ENCODE assay signal across 13 cellular contexts in genomic region chr20:5072756-5073153, GRCh38. TPM values are rescaled to one million over a fixed set of nuclear protein-coding genes. Genes with fewer than 3 reads are reported as not detected.
DNase-seq lines count a peak whose midpoint lies in the region; ATAC-seq, FAIRE-seq and TF ChIP-seq lines count a peak whose summit lies in the region.
"Had no signal": no experiment of that assay in that cellular context is flagged by ENCODE, and none has a peak within 500 bp of the region (broad histone marks: within the 10 kb centered on the region; RNA-seq: fewer than 3 reads in every experiment).

No MANE protein-coding gene starts in this region.

- TF ChIP-seq POLR2A in A549 (IDR thresholded peaks at IDR 0.05; ENCODE audit: low read length) (no peak), esophagus muscularis mucosa (IDR thresholded peaks at IDR 0.05; ENCODE audit: low read depth) (no peak)

- H3K79me2 ChIP-seq in OCI-LY1 (ENCODE audit: insufficient read depth, low read length) (no peaks in the 10 kb centered on the region), osteoblast (ENCODE audit: insufficient read depth, low read length) (no peaks in the 10 kb centered on the region)
- H3K79me2 ChIP-seq: parathyroid adenoma had no signal

- no peak overlapping the region for H2AFZ ChIP-seq in OCI-LY1 (ENCODE audit: low read length)
- H2AFZ ChIP-seq in osteoblast (ENCODE audit: low read length): peak overlapping the region; percentile 61
- H2AFZ ChIP-seq: parathyroid adenoma had no signal

- TF ChIP-seq CTCF in A549 (IDR thresholded peaks at IDR 0.05) (no peak), OCI-LY1 (IDR thresholded peaks at IDR 0.05; ENCODE audit: low read length) (no peak), esophagus muscularis mucosa (IDR thresholded peaks at IDR 0.05) (no peak), osteoblast (IDR thresholded peaks at IDR 0.05; ENCODE audit: extremely low read depth, low read depth, low read length) (no peak)

- H3K27me3 ChIP-seq in OCI-LY1 (ENCODE audit: insufficient read depth, low read length) (no peaks in the 10 kb centered on the region), esophagus muscularis mucosa (no peaks in the 10 kb centered on the region), osteoblast (ENCODE audit: insufficient read depth, low read length) (no peaks in the 10 kb centered on the region)

- TF ChIP-seq EP300 in A549 (IDR thresholded peaks at IDR 0.05) (no peak), esophagus muscularis mucosa (IDR thresholded peaks at IDR 0.05) (no peak)

- H3K4me3 ChIP-seq in A549 (no peak overlapping the region), OCI-LY1 (ENCODE audit: low read depth, low read length, poor library complexity, severe bottlenecking) (no peak overlapping the region), esophagus muscularis mucosa (no peak overlapping the region), osteoblast (ENCODE audit: insufficient read depth, low read length) (no peak overlapping the region)

- FAIRE-seq in A549 (lab: Jason Lieb, UNC): peak; percentile 18

- intact Hi-C loops in esophagus muscularis mucosa (cut with DNase I): no loop called here

- H3K27ac ChIP-seq in A549 (peak overlapping the region; percentile 87), OCI-LY1 (ENCODE audit: low read depth, low read length, poor library complexity, severe bottlenecking) (peak overlapping the region; percentile 77), esophagus muscularis mucosa (replicated peaks in 1 of 4) (peak overlapping the region; percentile 32 to 53 (median 37)), osteoblast (ENCODE audit: low read depth, low read length) (peak overlapping the region; percentile 21)

- no peaks in the 10 kb centered on the region for H3K9me2 ChIP-seq in OCI-LY1 (ENCODE audit: low read depth, low read length)

- H3K36me3 ChIP-seq in OCI-LY1 (ENCODE audit: insufficient read depth, low read length): no peaks in the 10 kb centered on the region
- no peaks in the 10 kb centered on the region for H3K36me3 ChIP-seq in esophagus muscularis mucosa
- no peaks in the 10 kb centered on the region for H3K36me3 ChIP-seq in osteoblast (ENCODE audit: insufficient read depth, low read length)

- WGBS in A549 (ENCODE audit: missing lambda C conversion rate): 90% methylated on average over 4 of the region's 4 CpGs
- WGBS in esophagus muscularis mucosa: 92% methylated on average over 4 of the region's 4 CpGs

- H3K9me3 ChIP-seq in A549 (no peaks in the 10 kb centered on the region), OCI-LY1 (ENCODE audit: low read length) (no peaks in the 10 kb centered on the region), esophagus muscularis mucosa (no peaks in the 10 kb centered on the region), osteoblast (ENCODE audit: low read depth, low read length) (no peaks in the 10 kb centered on the region)

- CTCF ChIA-PET in A549 (lab: Yijun Ruan, JAX): interaction anchor here (0.6 to 4.0 kb wide), 7 partner anchors 10 to 305 kb away, joined by 3 to 21 read pairs (median 4); no protein-coding TSS in a partner anchor

- H3K4me1 ChIP-seq in A549 (peaks cover 38% of the 10 kb centered on the region), OCI-LY1 (ENCODE audit: insufficient read depth, low read length, severe bottlenecking) (peaks cover 35% of the 10 kb centered on the region), esophagus muscularis mucosa (peaks cover 14 to 16% (median 14%) of the 10 kb centered on the region in 4 donors), osteoblast (ENCODE audit: insufficient read depth, low read length) (peaks cover 11% of the 10 kb centered on the region)
- H3K4me1 ChIP-seq: parathyroid adenoma had no signal

- peak overlapping the region; percentile 64 for H3K4me2 ChIP-seq in A549
- no peak overlapping the region for H3K4me2 ChIP-seq in OCI-LY1 (ENCODE audit: low read length)
- H3K4me2 ChIP-seq in osteoblast (ENCODE audit: insufficient read depth, low read length): peak overlapping the region; percentile 27

- H3F3A ChIP-seq in OCI-LY1 (ENCODE audit: insufficient read depth, low read length): no peaks in the 10 kb centered on the region

- H4K20me1 ChIP-seq in OCI-LY1 (ENCODE audit: insufficient read depth, low read length) (no peaks in the 10 kb centered on the region), osteoblast (ENCODE audit: insufficient read depth, low read length) (no peaks in the 10 kb centered on the region)

- in situ Hi-C loops in G401 (cut with HindIII; ENCODE audit: low sequenced_read_pairs): no loop called here
- in situ Hi-C loops in KBM-7 (cut with MboI; ENCODE audit: low pct_unique_long_range_greater_than_20kb, low sequenced_read_pairs): no loop called here

- ATAC-seq in A549: peak; percentile 42 to 46; a peak in 5 of 6 replicates
- ATAC-seq: activated CD4-positive, CD25-positive, alpha-beta regulatory T cell treated with anti-CD3 and anti-CD28 coated beads, Interleukin-2, amount 50 U/mL, for 24 hours had no signal

- no peak overlapping the region for H3K9ac ChIP-seq in OCI-LY1 (ENCODE audit: low read length)
- H3K9ac ChIP-seq: parathyroid adenoma had no signal

- DNase-seq in A549 (ENCODE audit: low read depth in 1 of 2, low spot score in 1 of 2) (no peak), esophagus muscularis mucosa (ENCODE audit: extremely low spot score) (no peak), osteoblast (ENCODE audit: insufficient read length, low spot score, missing footprints) (peak; percentile 83), NCI-H446 treated with DMSO at 0.1 percent for 48 hours (lab: John Stamatoyannopoulos, UW) (no peak), activated gamma-delta T cell treated with Interleukin-2 at 50 U/mL for 16 hours (no peak), G401 (ENCODE audit: low spot score) (no peak), KBM-7 (no peak)
- DNase-seq: MM.1S; NCI-H2227 treated with DMSO at 0.1 percent for 48 hours; stimulated activated CD4-positive, alpha-beta T cell treated with anti-CD3 and anti-CD28 coated beads, Interleukin-1b, Interleukin-23, amount 100 ng/mL, for 48 hours had no signal

- no peak for TF ChIP-seq RAD21 in A549 (conservative IDR thresholded peaks at IDR 0.05 in 1 of 2, IDR thresholded peaks at IDR 0.05 in 1 of 2)

- POLR2A ChIA-PET in A549 (lab: Yijun Ruan, JAX): interaction anchor here (0.7 to 1.5 kb wide), 9 partner anchors 9 to 311 kb away, joined by 3 to 9 read pairs (median 4); partner anchors contain the start of gene CDS2

TF ChIP-seq in A549, 52 proteins besides CTCF, POLR2A, EP300 and RAD21 (continues in another document):
- no peak for TF ChIP-seq FOXS1 (CRISPR knock-in tag; IDR thresholded peaks at IDR 0.05)
- no peak for TF ChIP-seq HEYL (CRISPR knock-in tag; IDR thresholded peaks at IDR 0.05)
- no peak for TF ChIP-seq MYC (IDR thresholded peaks at IDR 0.05; ENCODE audit: borderline replicate concordance, low read length)
- no peak for TF ChIP-seq JUNB (IDR thresholded peaks at IDR 0.05)
- no peak for TF ChIP-seq HDAC2 (IDR thresholded peaks at IDR 0.05)
- no peak for TF ChIP-seq BHLHE40 (IDR thresholded peaks at IDR 0.05; ENCODE audit: low read depth, low read length)
- TF ChIP-seq, protein P1, sequence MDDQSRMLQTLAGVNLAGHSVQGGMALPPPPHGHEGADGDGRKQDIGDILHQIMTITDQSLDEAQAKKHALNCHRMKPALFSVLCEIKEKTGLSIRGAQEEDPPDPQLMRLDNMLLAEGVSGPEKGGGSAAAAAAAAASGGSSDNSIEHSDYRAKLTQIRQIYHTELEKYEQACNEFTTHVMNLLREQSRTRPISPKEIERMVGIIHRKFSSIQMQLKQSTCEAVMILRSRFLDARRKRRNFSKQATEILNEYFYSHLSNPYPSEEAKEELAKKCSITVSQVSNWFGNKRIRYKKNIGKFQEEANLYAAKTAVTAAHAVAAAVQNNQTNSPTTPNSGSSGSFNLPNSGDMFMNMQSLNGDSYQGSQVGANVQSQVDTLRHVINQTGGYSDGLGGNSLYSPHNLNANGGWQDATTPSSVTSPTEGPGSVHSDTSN (IDR thresholded peaks at IDR 0.05): no peak
- TF ChIP-seq TP53 (CRISPR knock-in tag; IDR thresholded peaks at IDR 0.05): no peak
- no peak for TF ChIP-seq EHMT2 (IDR thresholded peaks at IDR 0.05; ENCODE audit: low read depth)
- TF ChIP-seq KDM1A (IDR thresholded peaks at IDR 0.05; ENCODE audit: low read depth): no peak

RNA-seq across cellular contexts. Expression of gene TMEM230, which starts 40.1 kb away (rescaled TPM):
- 276 and 284 TPM in 2 replicates for polyA plus RNA-seq in A549 (2011; rRNA removed)
- polyA plus RNA-seq in A549 (2012; cell fraction: cytosol; rRNA removed): 99.5 and 123 TPM in 2 replicates
- 27.3 and 47.4 TPM in 2 replicates for polyA plus RNA-seq in A549 (2012; cell fraction: nucleus; rRNA removed)
- 99.9 to 106 TPM (median 105 TPM) in 3 replicates for polyA plus RNA-seq in A549 (2017; fragmentation: RNase III; extraction: RNeasy Plus Mini Kit Qiagen cat#74134 plus additional on column Dnase treatment)
- polyA minus RNA-seq in A549 (2011; rRNA and poly(A)+ RNA removed): 67.7 and 90.9 TPM in 2 replicates
- 100 to 1,000 TPM in 3 of 4 donors, 10 to 100 TPM in 1; 85.8 to 118 (median 107) TPM for total RNA-seq in esophagus muscularis mucosa
- total RNA-seq in osteoblast: 108 and 141 TPM in 2 replicates
- 105 and 117 TPM in 2 replicates for total RNA-seq in G401 (2014; rRNA removed; shearing (Covaris generic))

RNA-seq across cellular contexts. Expression of gene PCNA, which starts 47.0 kb away (rescaled TPM):
- polyA plus RNA-seq in A549 (2011; rRNA removed) (388 and 450 TPM in 2 replicates), A549 (2017; fragmentation: RNase III; extraction: RNeasy Plus Mini Kit Qiagen cat#74134 plus additional on column Dnase treatment) (431 to 445 TPM (median 440 TPM) in 3 replicates)
- polyA plus RNA-seq in A549 (2012; cell fraction: cytosol; rRNA removed): 552 and 561 TPM in 2 replicates
- polyA plus RNA-seq in A549 (2012; cell fraction: nucleus; rRNA removed): 882 and 940 TPM in 2 replicates
- 260 and 279 TPM in 2 replicates for polyA minus RNA-seq in A549 (2011; rRNA and poly(A)+ RNA removed)
- total RNA-seq in esophagus muscularis mucosa (10 to 100 TPM; 25.0 to 37.8 (median 35.9) TPM), osteoblast (62.2 and 66.2 TPM in 2 replicates)
- 290 and 347 TPM in 2 replicates for total RNA-seq in G401 (2014; rRNA removed; shearing (Covaris generic))

RNA-seq across cellular contexts. Expression of gene CDS2, which starts 54.1 kb away (rescaled TPM):
- polyA plus RNA-seq in A549 (2011; rRNA removed) (106 and 128 TPM in 2 replicates), A549 (2017; fragmentation: RNase III; extraction: RNeasy Plus Mini Kit Qiagen cat#74134 plus additional on column Dnase treatment) (34.0 to 44.0 TPM (median 37.4 TPM) in 3 replicates)
- polyA plus RNA-seq in A549 (2012; cell fraction: cytosol; rRNA removed): 26.2 and 34.1 TPM in 2 replicates
- polyA plus RNA-seq in A549 (2012; cell fraction: nucleus; rRNA removed): 13.9 and 27.4 TPM in 2 replicates
- 100 TPM in 2 replicates for polyA minus RNA-seq in A549 (2011; rRNA and poly(A)+ RNA removed)
- total RNA-seq in esophagus muscularis mucosa (10 to 100 TPM; 54.8 to 83.1 (median 69.7) TPM), osteoblast (25.3 and 26.2 TPM in 2 replicates)
- total RNA-seq in G401 (2014; rRNA removed; shearing (Covaris generic)): 12.0 and 12.7 TPM in 2 replicates

Comparison
In these comparisons a context has a peak if more than half of its experiments do, and no peak if none do; other contexts are left out.
1. H3K27ac ChIP-seq: peak in every context shown above with its lines; median percentile 87 in A549; 77 in OCI-LY1; 37 in esophagus muscularis mucosa; 21 in osteoblast.